ENCODE assay signal across 22 cellular contexts in the genomic region with DNA sequence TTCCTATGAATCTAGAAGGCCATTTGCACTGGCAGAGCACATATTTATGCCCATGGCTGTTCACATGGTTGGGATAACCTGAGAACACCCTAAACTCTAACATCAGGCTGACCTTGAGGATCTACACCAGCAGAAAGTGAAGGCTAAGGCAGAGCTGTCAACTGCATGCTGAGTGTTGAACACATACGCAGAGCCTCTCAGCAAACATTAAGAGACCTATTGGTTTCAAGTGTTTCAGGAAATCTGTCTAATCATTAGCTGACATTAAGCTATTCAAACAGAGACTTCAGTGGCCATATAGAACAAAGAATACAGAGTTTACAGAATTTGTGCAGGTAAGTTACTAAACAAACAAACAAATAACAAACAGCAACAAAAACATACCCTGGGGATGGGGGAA.
"Had no signal": no experiment of that assay in that cellular context is flagged by ENCODE, and none has a peak within 500 bp of the region (broad histone marks: within the 10 kb centered on the region; RNA-seq: fewer than 3 reads in every experiment).

No MANE protein-coding gene starts in this region.

- H3K4me3 Mint-ChIP-seq: activated naive CD8-positive, alpha-beta T cell; activated T-cell treated with anti-CD3 and anti-CD28 coated beads, Interleukin-2, amount 50 U/mL, for 4 hours; dendritic cell treated with granulocyte-macrophage colony-stimulating factor and Interleukin-4, amounts not matched to agents 40 ng/mL and 50 ng/mL, for 4 days; memory B cell had no signal

- H3K9me3 Mint-ChIP-seq: activated T-cell treated with anti-CD3 and anti-CD28 coated beads, Interleukin-2, amount 50 U/mL, for 4 hours; activated T-helper 2 cell treated with anti-CD3 and anti-CD28 coated beads, Interferon-gamma antibody, Interleukin-2, Interleukin-4, amounts not matched to agents 10 μg/mL and 5 μg/mL and 100 μg/mL, durations not matched to agents 14 hours and 24 hours and 36 hours; dendritic cell treated with granulocyte-macrophage colony-stimulating factor and Interleukin-4, amounts not matched to agents 40 ng/mL and 50 ng/mL, for 4 days; memory B cell had no signal

- H3K4me1 Mint-ChIP-seq: memory B cell had no signal

- H3K27me3 ChIP-seq: adrenal gland, ascending aorta, testis, uterus had no signal

- H3K9me3 ChIP-seq: adrenal gland, ascending aorta, testis, uterus had no signal

- H3K27ac ChIP-seq: adrenal gland, ascending aorta, brain microvascular endothelial cell, testis, uterus had no signal

- H3K36me3 ChIP-seq: adrenal gland, ascending aorta, brain microvascular endothelial cell, uterus had no signal

- H3K4me1 ChIP-seq: adrenal gland, ascending aorta, testis, uterus had no signal

- H3K27ac Mint-ChIP-seq: activated naive CD8-positive, alpha-beta T cell; activated T-helper 2 cell treated with anti-CD3 and anti-CD28 coated beads, Interferon-gamma antibody, Interleukin-2, Interleukin-4, amounts not matched to agents 10 μg/mL and 5 μg/mL and 100 μg/mL, durations not matched to agents 14 hours and 24 hours and 36 hours; dendritic cell treated with granulocyte-macrophage colony-stimulating factor and Interleukin-4, amounts not matched to agents 40 ng/mL and 50 ng/mL, for 4 days; memory B cell had no signal

- H3K4me3 ChIP-seq: adrenal gland, ascending aorta, testis, uterus had no signal

- DNase-seq: activated CD4-positive, alpha-beta T cell treated with anti-CD3 and anti-CD28 coated beads for 4 hours; activated CD4-positive, alpha-beta T cell treated with anti-CD3 and anti-CD28 coated beads, Interleukin-2, amount 50 U/mL, for 48 hours; activated CD4-positive, CD25-positive, alpha-beta regulatory T cell; activated CD8-positive, alpha-beta memory T cell treated with anti-CD3 and anti-CD28 coated beads, Interleukin-2, amount 50 U/mL, for 48 hours; activated naive CD4-positive, alpha-beta T cell; activated T-cell treated with anti-CD3 and anti-CD28 coated beads, Interleukin-2, amount 50 U/mL, for 4 hours; adrenal gland; brain microvascular endothelial cell; caudate nucleus; effector CD4-positive, alpha-beta T cell; left ventricle myocardium superior; nucleus accumbens; retina; stimulated activated CD4-positive, alpha-beta T cell treated with anti-CD3 and anti-CD28 coated beads, Interleukin-4, amount 100 ng/mL, for 1 hour; stimulated activated naive CD4-positive, alpha-beta T cell; testis; uterus had no signal

- ATAC-seq: activated T-cell treated with anti-CD3 and anti-CD28 coated beads, Interleukin-2, amount 50 U/mL, for 4 hours; left ventricle myocardium superior had no signal

- H3K36me3 Mint-ChIP-seq: memory B cell had no signal
